In genomic region chr7:82223580-82223979, GRCh38 we compare ENCODE assay signal across 18 cellular contexts.
A peak's percentile ranks its signal among the peaks of the same experiment; 100 is the strongest.
DNase-seq lines count a peak whose midpoint lies in the region; ATAC-seq and TF ChIP-seq lines count a peak whose summit lies in the region.
"Had no signal": no experiment of that assay in that cellular context is flagged by ENCODE, and none has a peak within 500 bp of the region (broad histone marks: within the 10 kb centered on the region; RNA-seq: fewer than 3 reads in every experiment).

No MANE protein-coding gene starts in this region.

- H3K4me1 ChIP-seq in aorta (ENCODE audit: control insufficient read depth in 1 of 2, insufficient read depth in 2 of 2, low read length in 2 of 2), result no peaks in the 10 kb centered on the region
- H3K4me1 ChIP-seq in SJCRH30, result no peaks in the 10 kb centered on the region
- H3K4me1 ChIP-seq: BLaER1 had no signal

- no peak overlapping the region for H3K4me3 Mint-ChIP-seq in glutamatergic neuron (ENCODE audit: unreplicated experiment)
- H3K4me3 Mint-ChIP-seq in nephron progenitor cell, result no peak overlapping the region
- H3K4me3 Mint-ChIP-seq: CD14-positive monocyte; CD4-positive, alpha-beta memory T cell; GM23338; HFFc6 had no signal

- no peaks in the 10 kb centered on the region for H3K27me3 ChIP-seq in aorta (ENCODE audit: control insufficient read depth in 1 of 2, insufficient read depth in 2 of 2, low read length in 1 of 2)
- H3K27me3 ChIP-seq in SJCRH30, result no peaks in the 10 kb centered on the region
- H3K27me3 ChIP-seq: BLaER1 had no signal

- H3K36me3 Mint-ChIP-seq in glutamatergic neuron (ENCODE audit: unreplicated experiment), result no peaks in the 10 kb centered on the region
- no peaks in the 10 kb centered on the region for H3K36me3 Mint-ChIP-seq in nephron progenitor cell (ENCODE audit: low read depth)
- H3K36me3 Mint-ChIP-seq: CD14-positive monocyte; CD4-positive, alpha-beta memory T cell had no signal

- intact Hi-C loops in aorta (cut with DNase I), result no loop called here

- H3K4me3 ChIP-seq in aorta (ENCODE audit: low read length in 2 of 2), result no peak overlapping the region
- no peak overlapping the region for H3K4me3 ChIP-seq in SJCRH30
- H3K4me3 ChIP-seq: BLaER1, GM23338 had no signal

- H3K9me3 Mint-ChIP-seq in glutamatergic neuron (ENCODE audit: unreplicated experiment) (no peaks in the 10 kb centered on the region), nephron progenitor cell (no peaks in the 10 kb centered on the region)
- H3K9me3 Mint-ChIP-seq: CD14-positive monocyte, GM23338, HFFc6 had no signal

- no peak for TF ChIP-seq CTCF in glutamatergic neuron (IDR thresholded peaks at IDR 0.05; ENCODE audit: partially characterized antibody, unreplicated experiment)
- TF ChIP-seq CTCF in nephron progenitor cell (IDR thresholded peaks at IDR 0.05), result no peak

- H3K4me1 Mint-ChIP-seq in glutamatergic neuron (ENCODE audit: low read depth, unreplicated experiment) (peaks cover 14% of the 10 kb centered on the region), nephron progenitor cell (peaks cover 17% of the 10 kb centered on the region)
- H3K4me1 Mint-ChIP-seq: CD14-positive monocyte; CD4-positive, alpha-beta memory T cell had no signal

- H3K27ac ChIP-seq in aorta (ENCODE audit: low read depth in 1 of 2, low read length in 2 of 2) (no peak overlapping the region), SJCRH30 (no peak overlapping the region)
- H3K27ac ChIP-seq: BLaER1, HL-60 had no signal

- H3K36me3 ChIP-seq in aorta (ENCODE audit: control insufficient read depth in 1 of 2, insufficient read depth in 2 of 2, low read length in 1 of 2) (no peaks in the 10 kb centered on the region), SJCRH30 (no peaks in the 10 kb centered on the region)
- H3K36me3 ChIP-seq: BLaER1 had no signal

- WGBS in aorta, 2 donors, result 79 to 80% methylated on average over 3 of the region's 3 CpGs

- no peaks in the 10 kb centered on the region for H3K27me3 Mint-ChIP-seq in glutamatergic neuron (ENCODE audit: unreplicated experiment)
- no peaks in the 10 kb centered on the region for H3K27me3 Mint-ChIP-seq in nephron progenitor cell (ENCODE audit: low read depth, poor library complexity)
- H3K27me3 Mint-ChIP-seq: CD4-positive, alpha-beta memory T cell had no signal

- H3K9me3 ChIP-seq in aorta (ENCODE audit: control insufficient read depth, low read length), result no peaks in the 10 kb centered on the region
- no peaks in the 10 kb centered on the region for H3K9me3 ChIP-seq in SJCRH30 (replicated peaks)
- H3K9me3 ChIP-seq: BLaER1 had no signal

- H3K27ac Mint-ChIP-seq in glutamatergic neuron (ENCODE audit: unreplicated experiment), result peak overlapping the region; percentile 44
- peak overlapping the region; percentile 10 for H3K27ac Mint-ChIP-seq in nephron progenitor cell
- H3K27ac Mint-ChIP-seq: CD14-positive monocyte; CD4-positive, alpha-beta memory T cell; GM23338; HFFc6 had no signal

- ATAC-seq in aorta (ENCODE audit: low FRiP score), result peak; percentile 41
- no peak for ATAC-seq in GM21529 (IDR thresholded peaks at IDR 0.05; ENCODE audit: unreplicated experiment)
- ATAC-seq: GM23338, HCT116 had no signal

- peak; percentile 32 for DNase-seq in NCI-H2227 (lab: John Stamatoyannopoulos, UW; ENCODE audit: unreplicated experiment)
- DNase-seq in glutamatergic neuron, result no peak
- no peak for DNase-seq in nephron progenitor cell
- no peak for DNase-seq in aorta
- no peak for DNase-seq in SJCRH30
- no peak for DNase-seq in kidney tubule cell (ENCODE audit: low spot score)
- DNase-seq: 8988T; CD4-positive, alpha-beta memory T cell; DMS153; DMS79 treated with DMSO at 0.1 percent for 48 hours; GF-D8; HFFc6 had no signal
